In genomic region chr5:120108586-120109254, GRCh38 we compare ENCODE assay signal across 19 cellular contexts.
DNase-seq lines count a peak whose midpoint lies in the region; ATAC-seq and TF ChIP-seq lines count a peak whose summit lies in the region.
"Had no signal": no experiment of that assay in that cellular context is flagged by ENCODE, and none has a peak within 500 bp of the region (broad histone marks: within the 10 kb centered on the region; RNA-seq: fewer than 3 reads in every experiment).

No MANE protein-coding gene starts in this region.

- H3F3A ChIP-seq in GM23248 (ENCODE audit: insufficient read depth) = peaks cover 13% of the 10 kb centered on the region; the same call in 1 of the 2 replicates

- no peaks in the 10 kb centered on the region for H3K4me1 Mint-ChIP-seq in T-helper 2 cell treated with Interferon-gamma antibody and Interleukin-4, amounts not matched to agents 5 μg/mL and 100 μg/mL, for 36 hours (ENCODE audit: low read depth)
- H3K4me1 Mint-ChIP-seq: CD8-positive, alpha-beta memory T cell had no signal

- H3K4me1 ChIP-seq in GM23248 (ENCODE audit: insufficient read depth) (peaks cover 16% of the 10 kb centered on the region), uterus (no peaks in the 10 kb centered on the region)
- H3K4me1 ChIP-seq: A549, BLaER1, HAP-1, Peyer's patch had no signal

- H3K27ac Mint-ChIP-seq in T-helper 2 cell treated with Interferon-gamma antibody and Interleukin-4, amounts not matched to agents 5 μg/mL and 100 μg/mL, for 36 hours = no peak overlapping the region
- H3K27ac Mint-ChIP-seq: CD8-positive, alpha-beta memory T cell had no signal

- no peak for ATAC-seq in left cardiac atrium
- ATAC-seq: A549, GM12878 had no signal

- H3K9ac ChIP-seq in GM23248 = no peak overlapping the region
- H3K9ac ChIP-seq: BLaER1 had no signal

- no peaks in the 10 kb centered on the region for H4K20me1 ChIP-seq in GM23248 (ENCODE audit: insufficient read depth)
- H4K20me1 ChIP-seq: BLaER1 had no signal

- H2AFZ ChIP-seq in GM23248 = peak overlapping the region; percentile 56

- H3K79me2 ChIP-seq in GM23248 (ENCODE audit: insufficient read depth) = no peaks in the 10 kb centered on the region

- intact Hi-C loops in uterus (cut with DNase I; ENCODE audit: low total_unique reads) = no loop called here
- intact Hi-C loops in left cardiac atrium (cut with DNase I) = no loop called here

- H3K9me3 Mint-ChIP-seq in T-helper 2 cell treated with Interferon-gamma antibody and Interleukin-4, amounts not matched to agents 5 μg/mL and 100 μg/mL, for 36 hours = no peaks in the 10 kb centered on the region

- DNase-seq in AG10803 (ENCODE audit: low read depth) (peak; percentile 65), GM23248 (peak; percentile 70), cardiac fibroblast (ENCODE audit: low read depth in 2 of 2) (peak; percentile 21 to 74), fibroblast of villous mesenchyme (ENCODE audit: low read depth) (peak; percentile 40), SHP77 treated with DMSO at 0.1 percent for 48 hours (lab: John Stamatoyannopoulos, UW) (no peak), uterus (no peak), left cardiac atrium (no peak)
- DNase-seq in T-helper 2 cell treated with Interferon-gamma antibody and Interleukin-4, amounts not matched to agents 5 μg/mL and 100 μg/mL, for 36 hours (ENCODE audit: low spot score) = no peak
- DNase-seq: CD8-positive, alpha-beta memory T cell; NCI-H1092 treated with DMSO at 0.1 percent for 48 hours; NCI-H187 treated with DMSO at 0.1 percent for 48 hours; NCI-H2171 treated with DMSO at 0.1 percent for 48 hours; NCI-H82; Peyer's patch; SHP77 had no signal

- H3K4me3 Mint-ChIP-seq in T-helper 2 cell treated with Interferon-gamma antibody and Interleukin-4, amounts not matched to agents 5 μg/mL and 100 μg/mL, for 36 hours = no peak overlapping the region
- H3K4me3 Mint-ChIP-seq: CD8-positive, alpha-beta memory T cell had no signal

- WGBS in GM23248 (ENCODE audit: low coverage in 1 of 2, low lambda C conversion rate in 2 of 2, missing lambda C conversion rate in 2 of 2), 2 experiments = 67 to 72% methylated on average over 4 of the region's 4 CpGs

- peak overlapping the region; percentile 48 for H3K27ac ChIP-seq in GM23248
- H3K27ac ChIP-seq in uterus = no peak overlapping the region
- H3K27ac ChIP-seq: A549, BLaER1, Peyer's patch had no signal

- H3K9me2 ChIP-seq in GM23248 (ENCODE audit: insufficient read depth) = no peaks in the 10 kb centered on the region

- no peaks in the 10 kb centered on the region for H3K27me3 Mint-ChIP-seq in T-helper 2 cell treated with Interferon-gamma antibody and Interleukin-4, amounts not matched to agents 5 μg/mL and 100 μg/mL, for 36 hours (ENCODE audit: low read depth)
- H3K27me3 Mint-ChIP-seq: CD8-positive, alpha-beta memory T cell had no signal

- in situ Hi-C loops in GM23248 (cut with MboI) = no loop called here

- TF ChIP-seq CTCF in AG10803 (conservative IDR thresholded peaks at IDR 0.05; ENCODE audit: low read length) (no peak), cardiac fibroblast (IDR thresholded peaks at IDR 0.05; ENCODE audit: low read depth, low read length) (no peak), fibroblast of villous mesenchyme (IDR thresholded peaks at IDR 0.05; ENCODE audit: insufficient read depth, low read depth, low read length) (no peak), uterus (IDR thresholded peaks at IDR 0.05) (no peak)

- H3K9me3 ChIP-seq in GM23248 (ENCODE audit: low read depth) (no peaks in the 10 kb centered on the region), uterus (no peaks in the 10 kb centered on the region)
- H3K9me3 ChIP-seq: A549, BLaER1, HAP-1, Peyer's patch had no signal

- H3K4me3 ChIP-seq in AG10803 (ENCODE audit: low read length) (no peak overlapping the region), GM23248 (no peak overlapping the region), cardiac fibroblast (replicated peaks in 1 of 2; ENCODE audit: low read depth in 2 of 2, low read length in 2 of 2) (no peak overlapping the region), fibroblast of villous mesenchyme (ENCODE audit: low read depth, low read length) (no peak overlapping the region), uterus (no peak overlapping the region)
- H3K4me3 ChIP-seq: A549, BLaER1, GM12878, HAP-1, Peyer's patch had no signal

- no peaks in the 10 kb centered on the region for H3K36me3 Mint-ChIP-seq in T-helper 2 cell treated with Interferon-gamma antibody and Interleukin-4, amounts not matched to agents 5 μg/mL and 100 μg/mL, for 36 hours (ENCODE audit: low read depth)
- H3K36me3 Mint-ChIP-seq: CD8-positive, alpha-beta memory T cell had no signal

- H3K4me2 ChIP-seq in GM23248 (ENCODE audit: unreplicated experiment) = peak overlapping the region; percentile 37
- H3K4me2 ChIP-seq: A549, BLaER1 had no signal

- TF ChIP-seq POLR2A in uterus (IDR thresholded peaks at IDR 0.05) = no peak

- H3K36me3 ChIP-seq in GM23248 (ENCODE audit: low read depth) (no peaks in the 10 kb centered on the region), uterus (no peaks in the 10 kb centered on the region)
- H3K36me3 ChIP-seq: BLaER1, HAP-1, Peyer's patch had no signal

- H3K27me3 ChIP-seq in GM23248 (replicated peaks; ENCODE audit: insufficient read depth) = no peaks in the 10 kb centered on the region
- H3K27me3 ChIP-seq in uterus = no peaks in the 10 kb centered on the region
- H3K27me3 ChIP-seq: BLaER1, Peyer's patch had no signal

Comparison
In these comparisons a context has a peak if more than half of its experiments do, and no peak if none do; other contexts are left out.
1. DNase-seq: peak in AG10803 (single experiment), GM23248 (single experiment), cardiac fibroblast (2 of 2) and fibroblast of villous mesenchyme (single experiment); none in T-helper 2 cell treated with Interferon-gamma antibody and Interleukin-4, amounts not matched to agents 5 μg/mL and 100 μg/mL, for 36 hours (single experiment), SHP77 treated with DMSO at 0.1 percent for 48 hours (single experiment), uterus (0 of 2) and left cardiac atrium (single experiment).